In genomic region chr14:34933301-34933700, GRCh38 we compare ENCODE assay signal across 15 cellular contexts. TPM values are rescaled to one million over a fixed set of nuclear protein-coding genes. Genes with fewer than 3 reads are reported as not detected.
DNase-seq lines count a peak whose midpoint lies in the region; ATAC-seq and TF ChIP-seq lines count a peak whose summit lies in the region.
"Had no signal": no experiment of that assay in that cellular context is flagged by ENCODE, and none has a peak within 500 bp of the region (broad histone marks: within the 10 kb centered on the region; RNA-seq: fewer than 3 reads in every experiment).

No MANE protein-coding gene starts in this region.

- peaks cover 2% of the 10 kb centered on the region for H3K36me3 Mint-ChIP-seq in activated naive CD4-positive, alpha-beta T cell treated with anti-CD3 and anti-CD28 coated beads for 36 hours (ENCODE audit: low read depth)
- peaks cover 0 to 4% (median 0%) of the 10 kb centered on the region in 3 donors for H3K36me3 Mint-ChIP-seq in CD8-positive, alpha-beta memory T cell
- H3K36me3 Mint-ChIP-seq in activated naive CD8-positive, alpha-beta T cell treated with anti-CD3 and anti-CD28 coated beads for 36 hours = peaks cover 17% of the 10 kb centered on the region
- H3K36me3 Mint-ChIP-seq in immature natural killer cell = peaks cover 0 to 4% (median 0%) of the 10 kb centered on the region in 3 donors

- H3K9me3 Mint-ChIP-seq in activated naive CD4-positive, alpha-beta T cell treated with anti-CD3 and anti-CD28 coated beads for 36 hours = no peaks in the 10 kb centered on the region
- no peaks in the 10 kb centered on the region for H3K9me3 Mint-ChIP-seq in CD8-positive, alpha-beta memory T cell
- H3K9me3 Mint-ChIP-seq in activated naive CD8-positive, alpha-beta T cell treated with anti-CD3 and anti-CD28 coated beads for 36 hours = no peaks in the 10 kb centered on the region
- no peaks in the 10 kb centered on the region for H3K9me3 Mint-ChIP-seq in immature natural killer cell

- H3K4me3 ChIP-seq in CD8-positive, alpha-beta memory T cell (ENCODE audit: low read length) = no peak overlapping the region
- no peak overlapping the region for H3K4me3 ChIP-seq in gastrocnemius medialis
- H3K4me3 ChIP-seq: K562 had no signal

- no peaks in the 10 kb centered on the region for H3K27me3 Mint-ChIP-seq in activated naive CD4-positive, alpha-beta T cell treated with anti-CD3 and anti-CD28 coated beads for 36 hours (ENCODE audit: low read depth)
- peaks cover 0 to 1% of the 10 kb centered on the region in 2 donors for H3K27me3 Mint-ChIP-seq in CD8-positive, alpha-beta memory T cell
- no peaks in the 10 kb centered on the region for H3K27me3 Mint-ChIP-seq in activated naive CD8-positive, alpha-beta T cell treated with anti-CD3 and anti-CD28 coated beads for 36 hours
- peaks cover 0 to 2% (median 0%) of the 10 kb centered on the region in 3 donors for H3K27me3 Mint-ChIP-seq in immature natural killer cell (ENCODE audit: low read depth in 3 of 3)
- H3K27me3 Mint-ChIP-seq: B cell had no signal

- in situ Hi-C loops in gastrocnemius medialis (cut with MboI; ENCODE audit: low sequenced_read_pairs in 4 of 4) = no loop called here

- no peak for TF ChIP-seq CTCF in gastrocnemius medialis (IDR thresholded peaks at IDR 0.05 in 4 of 5, conservative IDR thresholded peaks at IDR 0.05 in 1 of 5)

- CTCF ChIA-PET in activated naive CD4-positive, alpha-beta T cell treated with anti-CD3 and anti-CD28 coated beads for 36 hours (lab: Charles Lee) = interaction anchor here (0.6 to 1.2 kb wide), 2 partner anchors 10 to 47 kb away, joined by 3 to 7 read pairs; no protein-coding TSS in a partner anchor
- CTCF ChIA-PET in CD8-positive, alpha-beta memory T cell (lab: Charles Lee) = interaction anchor here (1.4 kb wide), 1 partner anchor 12 kb away, joined by 4 read pairs; no protein-coding TSS in a partner anchor

- peak overlapping the region; percentile 63 for H3K27ac Mint-ChIP-seq in activated naive CD4-positive, alpha-beta T cell treated with anti-CD3 and anti-CD28 coated beads for 36 hours
- H3K27ac Mint-ChIP-seq in CD8-positive, alpha-beta memory T cell = peak overlapping the region in 7 of 8 donors; percentile 19 to 85 (median 68)
- H3K27ac Mint-ChIP-seq in activated naive CD8-positive, alpha-beta T cell treated with anti-CD3 and anti-CD28 coated beads for 36 hours = peak overlapping the region; percentile 83
- peak overlapping the region in 4 of 6 donors; percentile 17 to 82 (median 54) for H3K27ac Mint-ChIP-seq in immature natural killer cell
- H3K27ac Mint-ChIP-seq: B cell had no signal

- no peaks in the 10 kb centered on the region for H3K36me3 ChIP-seq in CD8-positive, alpha-beta memory T cell (ENCODE audit: insufficient read depth, low read length)
- no peaks in the 10 kb centered on the region for H3K36me3 ChIP-seq in gastrocnemius medialis

- DNase-seq in activated naive CD4-positive, alpha-beta T cell treated with anti-CD3 and anti-CD28 coated beads for 36 hours = no peak
- DNase-seq in activated naive CD4-positive, alpha-beta T cell treated with anti-CD3 and anti-CD28 coated beads, Interleukin-2, amount 50 U/mL, for 16 hours = no peak
- no peak for DNase-seq in CD8-positive, alpha-beta memory T cell
- no peak for DNase-seq in activated naive CD8-positive, alpha-beta T cell treated with anti-CD3 and anti-CD28 coated beads for 36 hours
- DNase-seq in immature natural killer cell = no peak
- DNase-seq in SKM-1 treated with dmso at 0.1 percent for 144 hours (lab: John Stamatoyannopoulos, UW; ENCODE audit: unreplicated experiment) = no peak
- DNase-seq in gastrocnemius medialis = no peak
- no peak for DNase-seq in stimulated activated naive CD4-positive, alpha-beta T cell treated with Interleukin-2 at 50 U/mL for 16 hours (lab: John Stamatoyannopoulos, UW)
- DNase-seq: EL; GOT3; NCI-H345; NCI-H526 treated with DMSO at 0.1 percent for 48 hours; NK-92 treated with Interleukin-12 subunit alpha and Interleukin-12 subunit beta, amount 100 ng/mL, for 24 hours had no signal

- no peak for ATAC-seq in gastrocnemius medialis
- ATAC-seq: K562 had no signal

- TF ChIP-seq POLR2A in gastrocnemius medialis (IDR thresholded peaks at IDR 0.05) = no peak

- POLR2A ChIA-PET in CD8-positive, alpha-beta memory T cell (lab: Charles Lee) = interaction anchor here (1.6 kb wide), 1 partner anchor 113 kb away, joined by 4 read pairs; the partner anchor contains the start of gene FAM177A1

- H3K4me3 Mint-ChIP-seq in activated naive CD4-positive, alpha-beta T cell treated with anti-CD3 and anti-CD28 coated beads for 36 hours = no peak overlapping the region
- no peak overlapping the region for H3K4me3 Mint-ChIP-seq in CD8-positive, alpha-beta memory T cell
- H3K4me3 Mint-ChIP-seq in activated naive CD8-positive, alpha-beta T cell treated with anti-CD3 and anti-CD28 coated beads for 36 hours = no peak overlapping the region
- no peak overlapping the region for H3K4me3 Mint-ChIP-seq in immature natural killer cell
- H3K4me3 Mint-ChIP-seq: B cell had no signal

- H3K9me3 ChIP-seq in CD8-positive, alpha-beta memory T cell (ENCODE audit: low read length) = no peaks in the 10 kb centered on the region
- no peaks in the 10 kb centered on the region for H3K9me3 ChIP-seq in gastrocnemius medialis

- peaks cover 56% of the 10 kb centered on the region for H3K4me1 Mint-ChIP-seq in activated naive CD4-positive, alpha-beta T cell treated with anti-CD3 and anti-CD28 coated beads for 36 hours (ENCODE audit: low read depth)
- peaks cover 24 to 37% (median 35%) of the 10 kb centered on the region in 3 donors for H3K4me1 Mint-ChIP-seq in CD8-positive, alpha-beta memory T cell
- H3K4me1 Mint-ChIP-seq in activated naive CD8-positive, alpha-beta T cell treated with anti-CD3 and anti-CD28 coated beads for 36 hours = peaks cover 47% of the 10 kb centered on the region
- peaks cover 19 to 27% of the 10 kb centered on the region in 2 donors for H3K4me1 Mint-ChIP-seq in immature natural killer cell

- peaks cover 31% of the 10 kb centered on the region for H3K4me1 ChIP-seq in CD8-positive, alpha-beta memory T cell (ENCODE audit: insufficient read depth, low read length)
- H3K4me1 ChIP-seq in gastrocnemius medialis = no peaks in the 10 kb centered on the region

- no peak overlapping the region for H3K27ac ChIP-seq in CD8-positive, alpha-beta memory T cell (ENCODE audit: low read depth, low read length)
- H3K27ac ChIP-seq in gastrocnemius medialis = no peak overlapping the region

- H3K27me3 ChIP-seq in CD8-positive, alpha-beta memory T cell (ENCODE audit: insufficient read depth, low read length, poor library complexity, severe bottlenecking) = no peaks in the 10 kb centered on the region
- H3K27me3 ChIP-seq in gastrocnemius medialis = no peaks in the 10 kb centered on the region

- intact Hi-C loops in activated naive CD4-positive, alpha-beta T cell treated with anti-CD3 and anti-CD28 coated beads for 36 hours (cut with micrococcal nuclease) = loop anchor here (5.0 kb wide), 3 partner anchors 301 to 1384 kb away; partner anchors contain the start of gene SNX6
- intact Hi-C loops in gastrocnemius medialis (cut with DNase I; ENCODE audit: low total_unique reads) = no loop called here

RNA-seq across cellular contexts. Expression of gene SRP54, which starts 49.5 kb away (rescaled TPM):
- total RNA-seq in activated naive CD4-positive, alpha-beta T cell treated with anti-CD3 and anti-CD28 coated beads for 36 hours = 10 to 100 TPM; 66.5 to 72.6 TPM
- 10 to 100 TPM; 76.2 to 76.5 TPM for total RNA-seq in CD8-positive, alpha-beta memory T cell
- polyA plus RNA-seq in CD8-positive, alpha-beta memory T cell = 34.5 TPM
- total RNA-seq in activated naive CD8-positive, alpha-beta T cell treated with anti-CD3 and anti-CD28 coated beads for 36 hours = 10 to 100 TPM; 74.4 to 75.3 TPM
- 10 to 100 TPM; 25.4 to 50.6 (median 29.5) TPM for polyA plus RNA-seq in immature natural killer cell
- 10 to 100 TPM; 33.7 to 40.0 (median 34.6) TPM for total RNA-seq in gastrocnemius medialis

RNA-seq across cellular contexts. Expression of gene BAZ1A, which starts 58.1 kb away (rescaled TPM):
- 10 to 100 TPM; 50.8 to 57.0 TPM for total RNA-seq in activated naive CD4-positive, alpha-beta T cell treated with anti-CD3 and anti-CD28 coated beads for 36 hours
- 10 to 100 TPM; 67.5 to 70.5 TPM for total RNA-seq in CD8-positive, alpha-beta memory T cell
- 14.9 TPM for polyA plus RNA-seq in CD8-positive, alpha-beta memory T cell
- total RNA-seq in activated naive CD8-positive, alpha-beta T cell treated with anti-CD3 and anti-CD28 coated beads for 36 hours = 10 to 100 TPM; 68.7 to 68.9 TPM
- 10 to 100 TPM in 1 of 3 donors, 1 to 10 TPM in 2; 4.0 to 17.6 (median 8.3) TPM for polyA plus RNA-seq in immature natural killer cell
- 10 to 100 TPM; 11.6 to 18.5 (median 14.7) TPM for total RNA-seq in gastrocnemius medialis
